ENCODE assay signal across 1 cellular context in the genomic region with DNA sequence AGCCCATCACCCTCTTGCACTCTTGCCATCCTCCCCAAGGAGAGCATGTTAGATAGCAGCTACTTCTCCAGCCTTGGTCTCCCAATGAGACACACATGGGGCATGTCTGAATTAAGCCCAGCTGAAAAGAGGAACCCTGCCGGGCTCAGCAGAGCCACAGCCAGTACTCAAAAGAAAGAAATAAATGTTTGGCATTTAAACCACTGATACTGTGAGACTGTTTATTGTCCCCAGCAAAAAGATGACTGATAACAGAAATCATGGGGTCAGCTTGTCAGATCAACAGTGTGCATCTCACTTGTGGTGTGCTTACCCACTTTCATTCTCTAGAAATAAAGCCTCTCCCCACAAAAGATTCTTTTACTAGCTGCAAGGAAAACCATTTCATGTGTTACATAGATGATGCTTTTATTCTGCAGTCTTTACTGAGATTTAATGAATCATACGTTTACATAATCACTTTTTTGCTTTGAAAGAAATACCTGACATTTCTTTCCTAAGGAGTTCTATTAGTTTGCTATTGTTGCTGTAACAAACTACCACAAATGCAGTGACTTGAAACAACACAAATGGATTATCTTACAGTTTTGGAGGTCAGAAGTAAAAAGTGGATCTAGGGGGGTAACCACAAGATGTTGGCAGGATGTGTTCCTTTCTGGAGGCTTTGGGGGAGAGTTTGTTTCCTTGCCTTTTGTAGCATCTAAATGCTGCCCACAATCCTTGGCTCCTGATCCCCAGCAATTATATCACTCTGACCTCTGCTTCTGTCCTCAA.
TF ChIP-seq lines count a peak whose summit lies in the region.

No MANE protein-coding gene starts in this region.

TF ChIP-seq in SK-N-SH treated with all-trans-retinoic acid at 6 μM for 48 hours, 23 proteins besides CTCF, POLR2A, EP300 and RAD21 (continued from another document):
- TF ChIP-seq, protein P1, sequence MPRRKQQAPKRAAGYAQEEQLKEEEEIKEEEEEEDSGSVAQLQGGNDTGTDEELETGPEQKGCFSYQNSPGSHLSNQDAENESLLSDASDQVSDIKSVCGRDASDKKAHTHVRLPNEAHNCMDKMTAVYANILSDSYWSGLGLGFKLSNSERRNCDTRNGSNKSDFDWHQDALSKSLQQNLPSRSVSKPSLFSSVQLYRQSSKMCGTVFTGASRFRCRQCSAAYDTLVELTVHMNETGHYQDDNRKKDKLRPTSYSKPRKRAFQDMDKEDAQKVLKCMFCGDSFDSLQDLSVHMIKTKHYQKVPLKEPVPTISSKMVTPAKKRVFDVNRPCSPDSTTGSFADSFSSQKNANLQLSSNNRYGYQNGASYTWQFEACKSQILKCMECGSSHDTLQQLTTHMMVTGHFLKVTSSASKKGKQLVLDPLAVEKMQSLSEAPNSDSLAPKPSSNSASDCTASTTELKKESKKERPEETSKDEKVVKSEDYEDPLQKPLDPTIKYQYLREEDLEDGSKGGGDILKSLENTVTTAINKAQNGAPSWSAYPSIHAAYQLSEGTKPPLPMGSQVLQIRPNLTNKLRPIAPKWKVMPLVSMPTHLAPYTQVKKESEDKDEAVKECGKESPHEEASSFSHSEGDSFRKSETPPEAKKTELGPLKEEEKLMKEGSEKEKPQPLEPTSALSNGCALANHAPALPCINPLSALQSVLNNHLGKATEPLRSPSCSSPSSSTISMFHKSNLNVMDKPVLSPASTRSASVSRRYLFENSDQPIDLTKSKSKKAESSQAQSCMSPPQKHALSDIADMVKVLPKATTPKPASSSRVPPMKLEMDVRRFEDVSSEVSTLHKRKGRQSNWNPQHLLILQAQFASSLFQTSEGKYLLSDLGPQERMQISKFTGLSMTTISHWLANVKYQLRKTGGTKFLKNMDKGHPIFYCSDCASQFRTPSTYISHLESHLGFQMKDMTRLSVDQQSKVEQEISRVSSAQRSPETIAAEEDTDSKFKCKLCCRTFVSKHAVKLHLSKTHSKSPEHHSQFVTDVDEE (CRISPR knock-in tag; IDR thresholded peaks at IDR 0.05), result no peak
- TF ChIP-seq RARB (CRISPR knock-in tag; IDR thresholded peaks at IDR 0.05), result no peak
- TF ChIP-seq, protein P2, sequence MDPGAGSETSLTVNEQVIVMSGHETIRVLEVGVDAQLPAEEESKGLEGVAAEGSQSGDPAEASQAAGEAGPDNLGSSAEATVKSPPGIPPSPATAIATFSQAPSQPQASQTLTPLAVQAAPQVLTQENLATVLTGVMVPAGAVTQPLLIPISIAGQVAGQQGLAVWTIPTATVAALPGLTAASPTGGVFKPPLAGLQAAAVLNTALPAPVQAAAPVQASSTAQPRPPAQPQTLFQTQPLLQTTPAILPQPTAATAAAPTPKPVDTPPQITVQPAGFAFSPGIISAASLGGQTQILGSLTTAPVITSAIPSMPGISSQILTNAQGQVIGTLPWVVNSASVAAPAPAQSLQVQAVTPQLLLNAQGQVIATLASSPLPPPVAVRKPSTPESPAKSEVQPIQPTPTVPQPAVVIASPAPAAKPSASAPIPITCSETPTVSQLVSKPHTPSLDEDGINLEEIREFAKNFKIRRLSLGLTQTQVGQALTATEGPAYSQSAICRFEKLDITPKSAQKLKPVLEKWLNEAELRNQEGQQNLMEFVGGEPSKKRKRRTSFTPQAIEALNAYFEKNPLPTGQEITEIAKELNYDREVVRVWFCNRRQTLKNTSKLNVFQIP (CRISPR knock-in tag; IDR thresholded peaks at IDR 0.05; ENCODE audit: borderline replicate concordance, low read depth), result no peak
